ENCODE assay signal across 21 cellular contexts in the genomic region with DNA sequence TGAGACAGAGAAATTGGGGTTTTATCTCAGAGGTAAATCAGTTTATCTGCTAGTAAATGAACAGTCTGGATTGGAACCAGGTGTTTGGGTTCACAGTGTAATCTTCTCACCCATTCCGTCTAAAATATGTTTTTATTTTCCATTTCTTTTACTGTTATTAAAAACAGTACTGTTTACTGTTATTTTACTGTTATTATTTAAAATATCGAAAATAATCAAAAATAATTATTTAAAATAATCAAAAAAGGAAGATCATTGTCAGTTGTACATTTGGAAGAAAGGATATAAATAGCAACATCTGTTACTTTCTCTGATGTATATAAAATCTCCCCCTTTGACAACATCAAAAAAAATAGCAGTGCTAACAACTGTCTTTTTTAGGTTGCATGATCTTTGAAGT. TPM values are rescaled to one million over a fixed set of nuclear protein-coding genes. Genes with fewer than 3 reads are reported as not detected.
DNase-seq lines count a peak whose midpoint lies in the region; ATAC-seq and TF ChIP-seq lines count a peak whose summit lies in the region.
"Had no signal": no experiment of that assay in that cellular context is flagged by ENCODE, and none has a peak within 500 bp of the region (broad histone marks: within the 10 kb centered on the region; RNA-seq: fewer than 3 reads in every experiment).

No MANE protein-coding gene starts in this region.

- in situ Hi-C loops in mammary epithelial cell (cut with MboI; ENCODE audit: low sequenced_read_pairs in 2 of 2): no loop called here

- intact Hi-C loops in left cardiac atrium (cut with DNase I) (no loop called here), mammary epithelial cell (cut with micrococcal nuclease) (no loop called here)

- H3K9me3 ChIP-seq in cardiac muscle cell (ENCODE audit: low read depth) (no peaks in the 10 kb centered on the region), mammary epithelial cell (replicated peaks; ENCODE audit: insufficient read depth, low read length) (no peaks in the 10 kb centered on the region)
- H3K9me3 ChIP-seq: Peyer's patch, SJSA1 had no signal

- H4K20me1 ChIP-seq in mammary epithelial cell (ENCODE audit: insufficient read depth, low read length): no peaks in the 10 kb centered on the region

- dilution Hi-C loops in mammary epithelial cell (cut with HindIII; ENCODE audit: low sequenced_read_pairs): no loop called here

- peaks cover 49% of the 10 kb centered on the region for H3K4me1 ChIP-seq in cardiac muscle cell (ENCODE audit: low read depth)
- peaks cover 27% of the 10 kb centered on the region for H3K4me1 ChIP-seq in mammary epithelial cell (ENCODE audit: insufficient read depth, low read length)
- H3K4me1 ChIP-seq: Peyer's patch had no signal

- peak overlapping the region; percentile 45 for H3K27ac Mint-ChIP-seq in mesothelial cell of epicardium
- H3K27ac Mint-ChIP-seq: B cell, IgD-negative memory B cell had no signal

- H3K4me1 Mint-ChIP-seq in mesothelial cell of epicardium: peaks cover 42% of the 10 kb centered on the region

- H3K36me3 Mint-ChIP-seq in mesothelial cell of epicardium: peaks cover 9% of the 10 kb centered on the region
- H3K36me3 Mint-ChIP-seq: IgD-negative memory B cell had no signal

- 49% methylated on average over 2 of the region's 2 CpGs for WGBS in mammary epithelial cell (ENCODE audit: low coverage, missing lambda C conversion rate)

- H3K27me3 ChIP-seq in cardiac muscle cell (no peaks in the 10 kb centered on the region), mammary epithelial cell (ENCODE audit: insufficient read depth, low read length) (no peaks in the 10 kb centered on the region)
- H3K27me3 ChIP-seq: Peyer's patch, SJSA1 had no signal

- no peak overlapping the region for H3K4me3 Mint-ChIP-seq in mesothelial cell of epicardium
- H3K4me3 Mint-ChIP-seq: B cell, CD14-positive monocyte, IgD-negative memory B cell had no signal

- no peaks in the 10 kb centered on the region for H3K27me3 Mint-ChIP-seq in mesothelial cell of epicardium (ENCODE audit: low read depth)
- H3K27me3 Mint-ChIP-seq: B cell, IgD-negative memory B cell had no signal

- TF ChIP-seq CTCF in cardiac muscle cell (IDR thresholded peaks at IDR 0.05; ENCODE audit: low read depth, low read length) (no peak), mammary epithelial cell (conservative IDR thresholded peaks at IDR 0.05 in 1 of 2, IDR thresholded peaks at IDR 0.05 in 1 of 2; ENCODE audit: extremely low read depth in 1 of 2, insufficient read depth in 1 of 2, low read depth in 1 of 2, low read length in 2 of 2) (no peak), mesothelial cell of epicardium (IDR thresholded peaks at IDR 0.05; ENCODE audit: unreplicated experiment) (no peak)

- ATAC-seq in left cardiac atrium: no peak
- no peak for ATAC-seq in GM18909 (IDR thresholded peaks at IDR 0.05; ENCODE audit: poor library complexity, unreplicated experiment)
- no peak for ATAC-seq in HG03439 (IDR thresholded peaks at IDR 0.05; ENCODE audit: unreplicated experiment)
- ATAC-seq: Right ventricle myocardium inferior had no signal

- H3K36me3 ChIP-seq in cardiac muscle cell (no peaks in the 10 kb centered on the region), mammary epithelial cell (ENCODE audit: insufficient read depth, low read length) (no peaks in the 10 kb centered on the region)
- H3K36me3 ChIP-seq: Peyer's patch, SJSA1 had no signal

- H3K9ac ChIP-seq in mammary epithelial cell (ENCODE audit: insufficient read depth, low read length): no peak overlapping the region

- peak overlapping the region; percentile 96 for H3K27ac ChIP-seq in cardiac muscle cell
- peak overlapping the region; percentile 43 for H3K27ac ChIP-seq in mammary epithelial cell (ENCODE audit: insufficient read depth, low read depth, low read length)
- no peak overlapping the region for H3K27ac ChIP-seq in substantia nigra (ENCODE audit: low read depth, low read length, poor library complexity, severe bottlenecking)

- H3K4me3 ChIP-seq in cardiac muscle cell: no peak overlapping the region
- no peak overlapping the region for H3K4me3 ChIP-seq in mammary epithelial cell (replicated peaks in 1 of 3; ENCODE audit: insufficient read depth in 1 of 3, low read depth in 2 of 3, low read length in 3 of 3)
- H3K4me3 ChIP-seq: Peyer's patch, SJSA1 had no signal

- DNase-seq in cardiac muscle cell (ENCODE audit: low read depth in 1 of 2, low spot score in 1 of 2) (no peak), left cardiac atrium (no peak), mammary epithelial cell (no peak), mesothelial cell of epicardium (ENCODE audit: low spot score in 2 of 2, unreplicated experiment in 2 of 2) (no peak), T-helper 2 cell (no peak), substantia nigra (lab: John Stamatoyannopoulos, UW) (no peak)
- DNase-seq: DMS53, GOT3, HCEC 1CT, NCI-H1417, NCI-H187, NCI-H446, NCI-H526, Peyer's patch had no signal

- peaks cover 66% of the 10 kb centered on the region for H3K79me2 ChIP-seq in mammary epithelial cell (ENCODE audit: insufficient read depth, low read length)

- no peak overlapping the region for H2AFZ ChIP-seq in mammary epithelial cell (ENCODE audit: low read depth, low read length)

- H3K4me2 ChIP-seq in mammary epithelial cell (ENCODE audit: insufficient read depth, low read depth, low read length): peak overlapping the region; percentile 80

- CTCF ChIA-PET in mammary epithelial cell (lab: Charles Lee; ENCODE audit: low non-redundant PET): no interaction called here

- H3K9me3 Mint-ChIP-seq in mesothelial cell of epicardium: no peaks in the 10 kb centered on the region
- H3K9me3 Mint-ChIP-seq: CD14-positive monocyte, IgD-negative memory B cell had no signal

- no TSS peak for BruUV-seq in mammary epithelial cell (replicated peaks; lab: Mats Ljungman, UMichigan)

RNA-seq across cellular contexts. Expression of gene NUP93, which starts 11.5 kb away (rescaled TPM):
- total RNA-seq in cardiac muscle cell (110 and 115 TPM in 2 replicates), left cardiac atrium (10 to 100 TPM; 29.9 to 38.6 TPM), mammary epithelial cell (100 to 1,000 TPM in 1 of 2 donors, 10 to 100 TPM in 1; 49.3 to 100 TPM), mesothelial cell of epicardium (66.3 to 74.6 TPM (median 69.1 TPM) in 3 replicates)
- polyA plus RNA-seq in cardiac muscle cell (127 and 157 TPM in 2 replicates), mammary epithelial cell (87.8 TPM)
- polyA minus RNA-seq in mammary epithelial cell: 178 TPM

RNA-seq across cellular contexts. Expression of gene MT1X, which starts 59.1 kb away (rescaled TPM):
- 5.7 and 13.3 TPM in 2 replicates for total RNA-seq in cardiac muscle cell
- polyA plus RNA-seq in cardiac muscle cell: 9.3 and 11.1 TPM in 2 replicates
- total RNA-seq in left cardiac atrium: 100 to 1,000 TPM; 104 to 336 TPM
- 100 to 1,000 TPM in 1 of 2 donors, 10 to 100 TPM in 1; 85.4 to 591 TPM for total RNA-seq in mammary epithelial cell
- 1,069 TPM for polyA plus RNA-seq in mammary epithelial cell
- polyA minus RNA-seq in mammary epithelial cell: 517 TPM
- total RNA-seq in mesothelial cell of epicardium: 6.8 to 8.9 TPM (median 7.1 TPM) in 3 replicates
